ENCODE assay signal across 8 cellular contexts in genomic region chr13:43368003-43368402, GRCh38.
DNase-seq lines count a peak whose midpoint lies in the region; ATAC-seq and TF ChIP-seq lines count a peak whose summit lies in the region.

No MANE protein-coding gene starts in this region.

- H3K9ac ChIP-seq in OCI-LY3 (ENCODE audit: low read length) = no peak overlapping the region

- no peak for TF ChIP-seq EP300 in gastroesophageal sphincter (IDR thresholded peaks at IDR 0.05)

- H3K4me1 ChIP-seq in OCI-LY3 (ENCODE audit: low read length) = peaks cover 20% of the 10 kb centered on the region
- H3K4me1 ChIP-seq in gastroesophageal sphincter = peaks cover 3 to 63% (median 20%) of the 10 kb centered on the region in 3 donors
- H3K4me1 ChIP-seq in uterus = no peaks in the 10 kb centered on the region

- in situ Hi-C loops in ACHN (cut with HindIII; ENCODE audit: low pct_ligation_motif_present, low pct_unique_long_range_greater_than_20kb, low sequenced_read_pairs) = no loop called here

- ATAC-seq in activated naive CD8-positive, alpha-beta T cell treated with anti-CD3 and anti-CD28 coated beads, Interleukin-2, amount 10 ng/mL, durations not matched to agents 7 days and 5 days (ENCODE audit: low read depth) = peak; percentile 71
- ATAC-seq in gastroesophageal sphincter = no peak
- ATAC-seq in HG02642 (IDR thresholded peaks at IDR 0.05; ENCODE audit: poor library complexity, unreplicated experiment) = no peak

- DNase-seq in activated naive CD8-positive, alpha-beta T cell treated with anti-CD3 and anti-CD28 coated beads, Interleukin-2, amount 10 ng/mL, durations not matched to agents 7 days and 5 days = no peak
- no peak for DNase-seq in activated naive CD8-positive, alpha-beta T cell treated with anti-CD3 and anti-CD28 coated beads for 36 hours
- no peak for DNase-seq in uterus
- no peak for DNase-seq in cerebellum (ENCODE audit: low spot score)
- DNase-seq in ACHN = no peak

- peak overlapping the region; percentile 54 for H3K4me2 ChIP-seq in OCI-LY3 (ENCODE audit: low read length)

- no peaks in the 10 kb centered on the region for H3K27me3 Mint-ChIP-seq in activated naive CD8-positive, alpha-beta T cell treated with anti-CD3 and anti-CD28 coated beads, Interleukin-2, amount 10 ng/mL, durations not matched to agents 7 days and 5 days
- no peaks in the 10 kb centered on the region for H3K27me3 Mint-ChIP-seq in activated naive CD8-positive, alpha-beta T cell treated with anti-CD3 and anti-CD28 coated beads for 36 hours

- H3K27ac ChIP-seq in OCI-LY3 (ENCODE audit: low read length) (no peak overlapping the region), gastroesophageal sphincter (peak overlapping the region; percentile 43 to 66 (median 60)), uterus (peak overlapping the region; percentile 18 to 31)

- no peaks in the 10 kb centered on the region for H3K36me3 ChIP-seq in OCI-LY3 (replicated peaks; ENCODE audit: low read depth, low read length)
- no peaks in the 10 kb centered on the region for H3K36me3 ChIP-seq in gastroesophageal sphincter
- no peaks in the 10 kb centered on the region for H3K36me3 ChIP-seq in uterus

- POLR2A ChIA-PET in activated naive CD8-positive, alpha-beta T cell treated with anti-CD3 and anti-CD28 coated beads, Interleukin-2, amount 10 ng/mL, durations not matched to agents 7 days and 5 days (lab: Charles Lee) = no interaction called here

- no peaks in the 10 kb centered on the region for H3K9me3 Mint-ChIP-seq in activated naive CD8-positive, alpha-beta T cell treated with anti-CD3 and anti-CD28 coated beads, Interleukin-2, amount 10 ng/mL, durations not matched to agents 7 days and 5 days
- H3K9me3 Mint-ChIP-seq in activated naive CD8-positive, alpha-beta T cell treated with anti-CD3 and anti-CD28 coated beads for 36 hours = no peaks in the 10 kb centered on the region

- H3K9me3 ChIP-seq in OCI-LY3 (ENCODE audit: insufficient read depth, low read length) (no peaks in the 10 kb centered on the region), gastroesophageal sphincter (no peaks in the 10 kb centered on the region), uterus (no peaks in the 10 kb centered on the region)

- H3K4me1 Mint-ChIP-seq in activated naive CD8-positive, alpha-beta T cell treated with anti-CD3 and anti-CD28 coated beads, Interleukin-2, amount 10 ng/mL, durations not matched to agents 7 days and 5 days = peaks cover 16% of the 10 kb centered on the region
- peaks cover 22% of the 10 kb centered on the region for H3K4me1 Mint-ChIP-seq in activated naive CD8-positive, alpha-beta T cell treated with anti-CD3 and anti-CD28 coated beads for 36 hours

- TF ChIP-seq CTCF in OCI-LY3 (IDR thresholded peaks at IDR 0.05; ENCODE audit: low read depth, low read length) (no peak), gastroesophageal sphincter (IDR thresholded peaks at IDR 0.05) (no peak), uterus (IDR thresholded peaks at IDR 0.05) (no peak)

- H3K4me3 ChIP-seq in OCI-LY3 (ENCODE audit: low read length) (0 out of 2 replicates have a peak overlapping the region, but pooled peaks have one; percentile 7), gastroesophageal sphincter (peak overlapping the region; percentile 3 to 23), uterus (peak overlapping the region in 1 of 2 donors; percentile 3)

- no peaks in the 10 kb centered on the region for H3K79me2 ChIP-seq in OCI-LY3 (ENCODE audit: low read length)

- peaks cover 8% of the 10 kb centered on the region for H3K36me3 Mint-ChIP-seq in activated naive CD8-positive, alpha-beta T cell treated with anti-CD3 and anti-CD28 coated beads, Interleukin-2, amount 10 ng/mL, durations not matched to agents 7 days and 5 days
- H3K36me3 Mint-ChIP-seq in activated naive CD8-positive, alpha-beta T cell treated with anti-CD3 and anti-CD28 coated beads for 36 hours = peaks cover 2% of the 10 kb centered on the region

- TF ChIP-seq POLR2A in gastroesophageal sphincter (IDR thresholded peaks at IDR 0.05) (no peak), uterus (IDR thresholded peaks at IDR 0.05) (no peak)

- H3K27me3 ChIP-seq in OCI-LY3 (ENCODE audit: low read depth, low read length) (no peaks in the 10 kb centered on the region), gastroesophageal sphincter (no peaks in the 10 kb centered on the region), uterus (no peaks in the 10 kb centered on the region)

- peak overlapping the region; percentile 61 for H3K4me3 Mint-ChIP-seq in activated naive CD8-positive, alpha-beta T cell treated with anti-CD3 and anti-CD28 coated beads, Interleukin-2, amount 10 ng/mL, durations not matched to agents 7 days and 5 days
- H3K4me3 Mint-ChIP-seq in activated naive CD8-positive, alpha-beta T cell treated with anti-CD3 and anti-CD28 coated beads for 36 hours = no peak overlapping the region

- peak overlapping the region; percentile 75 for H3K27ac Mint-ChIP-seq in activated naive CD8-positive, alpha-beta T cell treated with anti-CD3 and anti-CD28 coated beads, Interleukin-2, amount 10 ng/mL, durations not matched to agents 7 days and 5 days
- no peak overlapping the region for H3K27ac Mint-ChIP-seq in activated naive CD8-positive, alpha-beta T cell treated with anti-CD3 and anti-CD28 coated beads for 36 hours

- H2AFZ ChIP-seq in OCI-LY3 (ENCODE audit: low read depth, low read length) = peak overlapping the region; percentile 79; the same call in 1 of the 2 replicates

- intact Hi-C loops in uterus (cut with DNase I; ENCODE audit: low total_unique reads) = no loop called here

- no peaks in the 10 kb centered on the region for H4K20me1 ChIP-seq in OCI-LY3 (ENCODE audit: insufficient read depth, low read length)

- WGBS in gastroesophageal sphincter (ENCODE audit: low coverage in 1 of 2), 2 donors = 17 to 20% methylated on average over 3 of the region's 3 CpGs
